ENCODE assay signal across 8 cellular contexts in genomic region chr1:11681071-11681771, GRCh38. TPM values are rescaled to one million over a fixed set of nuclear protein-coding genes. Genes with fewer than 3 reads are reported as not detected.
DNase-seq lines count a peak whose midpoint lies in the region; ATAC-seq and TF ChIP-seq lines count a peak whose summit lies in the region.

Gene MAD2L2, minus strand, starts transcription at chr1:11681148. Its CDS starts 547 bp downstream, at chr1:11680601.

- POLR2A ChIA-PET in CD8-positive, alpha-beta T cell (lab: Charles Lee), result interaction anchor here (1.0 to 3.5 kb wide), 9 partner anchors 9 to 622 kb away, joined by 3 to 22 read pairs (median 4); partner anchors contain the start of genes FBXO44, FBXO6 and SRM

- no peaks in the 10 kb centered on the region for H3K36me3 ChIP-seq in CD8-positive, alpha-beta T cell (ENCODE audit: insufficient read depth, low read length)
- H3K36me3 ChIP-seq in OCI-LY3 (replicated peaks; ENCODE audit: low read depth, low read length) (no peaks in the 10 kb centered on the region), mucosa of descending colon (ENCODE audit: low read depth) (no peaks in the 10 kb centered on the region)

- no peaks in the 10 kb centered on the region for H3K9me3 Mint-ChIP-seq in CD8-positive, alpha-beta T cell

- peak; percentile 91 for ATAC-seq in CD8-positive, alpha-beta T cell
- ATAC-seq in GM19397 (IDR thresholded peaks at IDR 0.05; ENCODE audit: unreplicated experiment) (peak; percentile 84), mucosa of descending colon (peak; percentile 98)

- H3K4me2 ChIP-seq in OCI-LY3 (ENCODE audit: low read length), result peak within 1 kb of the TSS; percentile 100

- peaks cover 4% of the 10 kb centered on the region for H3K27me3 Mint-ChIP-seq in CD8-positive, alpha-beta T cell (ENCODE audit: low read depth)

- intact Hi-C loops in CD8-positive, alpha-beta T cell (cut with DNase I, micrococcal nuclease), result loop anchor here (1.0 to 5.0 kb wide), 9 partner anchors 17 to 669 kb away; partner anchors contain the start of genes CLCN6 (in 2 of the 2), FBXO2 (in 2 of the 2), FBXO44 (in 2 of the 2) and FBXO6 (in 2 of the 2)
- intact Hi-C loops in mucosa of descending colon (cut with DNase I, micrococcal nuclease), result no loop called here

- H3K4me3 ChIP-seq in CD8-positive, alpha-beta T cell (ENCODE audit: low read depth, low read length), result peak within 1 kb of the TSS; percentile 95
- peak within 1 kb of the TSS; percentile 93 for H3K4me3 ChIP-seq in OCI-LY3 (ENCODE audit: low read length)
- peak within 1 kb of the TSS; percentile 66 for H3K4me3 ChIP-seq in epithelial cell of esophagus (ENCODE audit: low read length)
- peak within 1 kb of the TSS; percentile 57 for H3K4me3 ChIP-seq in mucosa of descending colon

- peak within 1 kb of the TSS; percentile 91 for H3K27ac Mint-ChIP-seq in CD8-positive, alpha-beta T cell

- H3K27me3 ChIP-seq in CD8-positive, alpha-beta T cell (ENCODE audit: insufficient read depth, low read length), result no peaks in the 10 kb centered on the region
- H3K27me3 ChIP-seq in OCI-LY3 (ENCODE audit: low read depth, low read length), result peaks cover 9% of the 10 kb centered on the region; the same call in 1 of the 2 replicates

- H3K9me3 ChIP-seq in CD8-positive, alpha-beta T cell (ENCODE audit: low read length), result no peaks in the 10 kb centered on the region
- H3K9me3 ChIP-seq in OCI-LY3 (ENCODE audit: insufficient read depth, low read length) (no peaks in the 10 kb centered on the region), mucosa of descending colon (no peaks in the 10 kb centered on the region)

- peak; percentile 75 to 92 (median 88) for DNase-seq in CD8-positive, alpha-beta T cell
- DNase-seq in HK-2 (ENCODE audit: unreplicated experiment), result peak; percentile 76
- DNase-seq in activated T-cell treated with anti-CD3 and anti-CD28 coated beads for 1 hour (ENCODE audit: low read depth), result peak; percentile 85
- peak; percentile 82 for DNase-seq in epithelial cell of esophagus (ENCODE audit: low read depth)
- DNase-seq in mucosa of descending colon, result peak; percentile 87 to 91 (median 90)
- peak; percentile 87 to 91 for DNase-seq in stimulated activated CD8-positive, alpha-beta memory T cell treated with anti-CD3 and anti-CD28 coated beads, Interleukin-2, amount 100 ng/mL, for 48 hours (ENCODE audit: low read depth in 2 of 2)

- peaks cover 3% of the 10 kb centered on the region; the same call in 1 of the 2 replicates for H3K79me2 ChIP-seq in OCI-LY3 (ENCODE audit: low read length)

- H3K27ac ChIP-seq in CD8-positive, alpha-beta T cell (ENCODE audit: low read depth, low read length), result peak within 1 kb of the TSS; percentile 54
- H3K27ac ChIP-seq in OCI-LY3 (ENCODE audit: low read length), result peak within 1 kb of the TSS; percentile 42; the same call in 1 of the 2 replicates

- peak within 1 kb of the TSS; percentile 89 for H3K4me3 Mint-ChIP-seq in CD8-positive, alpha-beta T cell

- peaks cover 6% of the 10 kb centered on the region for H3K36me3 Mint-ChIP-seq in CD8-positive, alpha-beta T cell

- peaks cover 14% of the 10 kb centered on the region for H3K4me1 ChIP-seq in CD8-positive, alpha-beta T cell (ENCODE audit: insufficient read depth, low read length)
- H3K4me1 ChIP-seq in OCI-LY3 (ENCODE audit: low read length) (peaks cover 6% of the 10 kb centered on the region; the same call in 1 of the 2 replicates), mucosa of descending colon (ENCODE audit: low read depth) (peaks cover 4% of the 10 kb centered on the region)

- peak within 1 kb of the TSS; percentile 92 for H2AFZ ChIP-seq in OCI-LY3 (ENCODE audit: low read depth, low read length)

- no peaks in the 10 kb centered on the region for H4K20me1 ChIP-seq in OCI-LY3 (ENCODE audit: insufficient read depth, low read length)

- TF ChIP-seq CTCF in CD8-positive, alpha-beta T cell (IDR thresholded peaks at IDR 0.05), result no peak
- TF ChIP-seq CTCF in OCI-LY3 (IDR thresholded peaks at IDR 0.05; ENCODE audit: low read depth, low read length), result no peak
- no peak for TF ChIP-seq CTCF in epithelial cell of esophagus (IDR thresholded peaks at IDR 0.05; ENCODE audit: insufficient read depth, low read depth, low read length, missing control alignments)
- TF ChIP-seq CTCF in mucosa of descending colon (IDR thresholded peaks at IDR 0.05), result no peak

- peak within 1 kb of the TSS; percentile 79 for H3K9ac ChIP-seq in OCI-LY3 (ENCODE audit: low read length)

- CTCF ChIA-PET in CD8-positive, alpha-beta T cell (lab: Charles Lee), result interaction anchor here (0.6 to 3.2 kb wide), 7 partner anchors 14 to 440 kb away, joined by 3 to 24 read pairs (median 6); partner anchors contain the start of gene FBXO6

- peaks cover 18% of the 10 kb centered on the region for H3K4me1 Mint-ChIP-seq in CD8-positive, alpha-beta T cell (ENCODE audit: low read depth)

RNA-seq across cellular contexts. Expression of gene MAD2L2, which starts in this region (rescaled TPM):
- 10 to 100 TPM; 28.7 to 29.4 TPM for total RNA-seq in CD8-positive, alpha-beta T cell
- total RNA-seq in mucosa of descending colon, result 10 to 100 TPM in 2 of 3 donors, 1 to 10 TPM in 1; 5.1 to 21.2 (median 16.3) TPM

Comparison
In these comparisons a context has a peak if more than half of its experiments do, and no peak if none do; other contexts are left out.
1. Peak in every context shown above with its lines: DNase-seq, ATAC-seq, H3K4me3 ChIP-seq and H3K27ac ChIP-seq.
2. intact Hi-C loops: an anchor here in CD8-positive, alpha-beta T cell (1.0 to 5.0 kb wide); none called in mucosa of descending colon.